Comparison of ENCODE assay signal across 1 cellular context in the genomic region with DNA sequence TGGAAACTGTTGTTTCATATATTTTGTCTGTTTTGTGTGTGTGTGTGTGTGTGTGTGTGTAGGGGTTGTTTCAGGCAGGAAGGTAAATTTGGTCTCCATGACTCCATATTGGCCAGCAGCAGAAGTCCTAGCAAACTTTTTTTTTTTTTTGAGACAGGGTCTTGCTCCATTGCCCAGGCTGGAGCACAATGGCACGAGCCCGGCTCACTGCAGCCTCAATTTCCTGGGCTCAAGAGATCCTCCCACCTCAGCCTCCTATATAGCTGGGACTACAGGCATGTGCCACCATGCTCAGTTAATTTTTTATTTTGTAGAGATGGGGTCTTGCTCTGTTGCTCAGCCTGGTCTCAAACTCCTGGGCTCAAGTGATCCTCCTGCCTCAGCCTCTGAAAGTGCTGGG.
TF ChIP-seq lines count a peak whose summit lies in the region.

No MANE protein-coding gene starts in this region.

TF ChIP-seq in K562, 482 proteins besides CTCF, POLR2A, EP300 and RAD21:
- peak; percentile 56 for TF ChIP-seq ZNF121 (CRISPR knock-in tag; conservative IDR thresholded peaks at IDR 0.05)
- no peak for TF ChIP-seq ZBTB8A (IDR thresholded peaks at IDR 0.05; ENCODE audit: partially characterized antibody)
- TF ChIP-seq TCF3 (CRISPR knock-in tag; IDR thresholded peaks at IDR 0.05): no peak
- TF ChIP-seq MED1 (CRISPR knock-in tag; IDR thresholded peaks at IDR 0.05; ENCODE audit: borderline replicate concordance): no peak
- no peak for TF ChIP-seq SPI1 (IDR thresholded peaks at IDR 0.05; ENCODE audit: borderline replicate concordance, low read depth, low read length)
- TF ChIP-seq, protein P1, sequence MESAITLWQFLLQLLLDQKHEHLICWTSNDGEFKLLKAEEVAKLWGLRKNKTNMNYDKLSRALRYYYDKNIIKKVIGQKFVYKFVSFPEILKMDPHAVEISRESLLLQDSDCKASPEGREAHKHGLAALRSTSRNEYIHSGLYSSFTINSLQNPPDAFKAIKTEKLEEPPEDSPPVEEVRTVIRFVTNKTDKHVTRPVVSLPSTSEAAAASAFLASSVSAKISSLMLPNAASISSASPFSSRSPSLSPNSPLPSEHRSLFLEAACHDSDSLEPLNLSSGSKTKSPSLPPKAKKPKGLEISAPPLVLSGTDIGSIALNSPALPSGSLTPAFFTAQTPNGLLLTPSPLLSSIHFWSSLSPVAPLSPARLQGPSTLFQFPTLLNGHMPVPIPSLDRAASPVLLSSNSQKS (CRISPR knock-in tag; IDR thresholded peaks at IDR 0.05): no peak
